In genomic region chr18:54423831-54424230, GRCh38 we compare ENCODE assay signal across 15 cellular contexts.
DNase-seq lines count a peak whose midpoint lies in the region; ATAC-seq and TF ChIP-seq lines count a peak whose summit lies in the region.
"Had no signal": no experiment of that assay in that cellular context is flagged by ENCODE, and none has a peak within 500 bp of the region (broad histone marks: within the 10 kb centered on the region; RNA-seq: fewer than 3 reads in every experiment).

No MANE protein-coding gene starts in this region.

- H3K27ac ChIP-seq in VCaP = peak overlapping the region; percentile 63; the same call in 1 of the 2 replicates
- H3K27ac ChIP-seq: BLaER1 had no signal

- no peaks in the 10 kb centered on the region for H3K4me1 Mint-ChIP-seq in natural killer cell treated with Interleukin-12 subunit alpha and Interleukin-12 subunit beta and Interleukin-15 and Interleukin-18, amount 100 ng/mL, for 72 hours (ENCODE audit: low read depth in 2 of 2)
- H3K4me1 Mint-ChIP-seq in natural killer cell = no peaks in the 10 kb centered on the region
- H3K4me1 Mint-ChIP-seq in stimulated activated effector memory CD8-positive, alpha-beta T cell treated with anti-CD3 and anti-CD28 coated beads, Interleukin-12 subunit alpha, Interleukin-12 subunit beta, amount 100 ng/mL, for 72 hours = no peaks in the 10 kb centered on the region
- no peaks in the 10 kb centered on the region for H3K4me1 Mint-ChIP-seq in activated T-cell treated with anti-CD3 and anti-CD28 coated beads, Interleukin-2, amount 50 U/mL, for 72 hours (ENCODE audit: low read depth)
- H3K4me1 Mint-ChIP-seq: CD14-positive monocyte; CD4-positive, alpha-beta memory T cell had no signal

- H3K27ac Mint-ChIP-seq in natural killer cell treated with Interleukin-12 subunit alpha and Interleukin-12 subunit beta and Interleukin-15 and Interleukin-18, amount 100 ng/mL, for 72 hours = no peak overlapping the region
- no peak overlapping the region for H3K27ac Mint-ChIP-seq in natural killer cell
- H3K27ac Mint-ChIP-seq in stimulated activated effector memory CD8-positive, alpha-beta T cell treated with anti-CD3 and anti-CD28 coated beads, Interleukin-12 subunit alpha, Interleukin-12 subunit beta, amount 100 ng/mL, for 72 hours = no peak overlapping the region
- no peak overlapping the region for H3K27ac Mint-ChIP-seq in activated T-cell treated with anti-CD3 and anti-CD28 coated beads, Interleukin-2, amount 50 U/mL, for 72 hours
- H3K27ac Mint-ChIP-seq: CD14-positive monocyte; CD4-positive, alpha-beta memory T cell had no signal

- no peaks in the 10 kb centered on the region for H3K9me3 Mint-ChIP-seq in natural killer cell treated with Interleukin-12 subunit alpha and Interleukin-12 subunit beta and Interleukin-15 and Interleukin-18, amount 100 ng/mL, for 72 hours
- H3K9me3 Mint-ChIP-seq in natural killer cell = no peaks in the 10 kb centered on the region
- no peaks in the 10 kb centered on the region for H3K9me3 Mint-ChIP-seq in stimulated activated effector memory CD8-positive, alpha-beta T cell treated with anti-CD3 and anti-CD28 coated beads, Interleukin-12 subunit alpha, Interleukin-12 subunit beta, amount 100 ng/mL, for 72 hours
- no peaks in the 10 kb centered on the region for H3K9me3 Mint-ChIP-seq in activated T-cell treated with anti-CD3 and anti-CD28 coated beads, Interleukin-2, amount 50 U/mL, for 72 hours

- TF ChIP-seq CTCF in natural killer cell (IDR thresholded peaks at IDR 0.05) (no peak), VCaP (conservative IDR thresholded peaks at IDR 0.05) (no peak)

- peak; percentile 17 to 43 for ATAC-seq in natural killer cell treated with Interleukin-12 subunit alpha and Interleukin-12 subunit beta and Interleukin-15 and Interleukin-18, amount 100 ng/mL, for 72 hours
- ATAC-seq in natural killer cell = no peak
- ATAC-seq in stimulated activated effector memory CD8-positive, alpha-beta T cell treated with anti-CD3 and anti-CD28 coated beads, Interleukin-12 subunit alpha, Interleukin-12 subunit beta, amount 100 ng/mL, for 72 hours = peak; percentile 49
- no peak for ATAC-seq in activated T-cell treated with anti-CD3 and anti-CD28 coated beads, Interleukin-2, amount 50 U/mL, for 72 hours (replicated peaks in 1 of 2)
- ATAC-seq: HepG2 had no signal

- DNase-seq in natural killer cell treated with Interleukin-12 subunit alpha and Interleukin-12 subunit beta and Interleukin-15 and Interleukin-18, amount 100 ng/mL, for 72 hours (ENCODE audit: low spot score) = no peak
- DNase-seq in natural killer cell = no peak
- no peak for DNase-seq in stimulated activated effector memory CD8-positive, alpha-beta T cell treated with anti-CD3 and anti-CD28 coated beads, Interleukin-12 subunit alpha, Interleukin-12 subunit beta, amount 100 ng/mL, for 72 hours (ENCODE audit: low spot score in 2 of 2)
- DNase-seq in T1000 (lab: John Stamatoyannopoulos, UW) = no peak
- no peak for DNase-seq in stimulated activated CD4-positive, alpha-beta T cell treated with anti-CD3 and anti-CD28 coated beads, Interleukin-2, amount 100 ng/mL, for 24 hours
- DNase-seq in activated T-cell treated with anti-CD3 and anti-CD28 coated beads, Interleukin-2, amount 50 U/mL, for 72 hours = no peak
- DNase-seq: 8988T; CD4-positive, alpha-beta memory T cell; DMS153; DMS79; GF-D8 had no signal

- no peak overlapping the region for H3K4me3 Mint-ChIP-seq in natural killer cell treated with Interleukin-12 subunit alpha and Interleukin-12 subunit beta and Interleukin-15 and Interleukin-18, amount 100 ng/mL, for 72 hours
- no peak overlapping the region for H3K4me3 Mint-ChIP-seq in natural killer cell
- H3K4me3 Mint-ChIP-seq in stimulated activated effector memory CD8-positive, alpha-beta T cell treated with anti-CD3 and anti-CD28 coated beads, Interleukin-12 subunit alpha, Interleukin-12 subunit beta, amount 100 ng/mL, for 72 hours = no peak overlapping the region
- H3K4me3 Mint-ChIP-seq in activated T-cell treated with anti-CD3 and anti-CD28 coated beads, Interleukin-2, amount 50 U/mL, for 72 hours = no peak overlapping the region
- H3K4me3 Mint-ChIP-seq: CD14-positive monocyte; CD4-positive, alpha-beta memory T cell had no signal

- peaks cover 16 to 46% of the 10 kb centered on the region in 2 donors for H3K27me3 Mint-ChIP-seq in natural killer cell treated with Interleukin-12 subunit alpha and Interleukin-12 subunit beta and Interleukin-15 and Interleukin-18, amount 100 ng/mL, for 72 hours
- H3K27me3 Mint-ChIP-seq in natural killer cell (ENCODE audit: low read depth in 2 of 2) = peaks cover 14 to 34% of the 10 kb centered on the region in 2 donors
- peaks cover 30% of the 10 kb centered on the region for H3K27me3 Mint-ChIP-seq in activated T-cell treated with anti-CD3 and anti-CD28 coated beads, Interleukin-2, amount 50 U/mL, for 72 hours (ENCODE audit: low read depth)

- intact Hi-C loops in natural killer cell (cut with micrococcal nuclease) = no loop called here

- no peaks in the 10 kb centered on the region for H3K36me3 Mint-ChIP-seq in natural killer cell treated with Interleukin-12 subunit alpha and Interleukin-12 subunit beta and Interleukin-15 and Interleukin-18, amount 100 ng/mL, for 72 hours
- H3K36me3 Mint-ChIP-seq in natural killer cell = no peaks in the 10 kb centered on the region
- H3K36me3 Mint-ChIP-seq in stimulated activated effector memory CD8-positive, alpha-beta T cell treated with anti-CD3 and anti-CD28 coated beads, Interleukin-12 subunit alpha, Interleukin-12 subunit beta, amount 100 ng/mL, for 72 hours = no peaks in the 10 kb centered on the region
- H3K36me3 Mint-ChIP-seq in activated T-cell treated with anti-CD3 and anti-CD28 coated beads, Interleukin-2, amount 50 U/mL, for 72 hours (ENCODE audit: insufficient read depth in 2 of 2) = no peaks in the 10 kb centered on the region
- H3K36me3 Mint-ChIP-seq: CD14-positive monocyte; CD4-positive, alpha-beta memory T cell had no signal

Comparison
In these comparisons a context has a peak if more than half of its experiments do, and no peak if none do; other contexts are left out.
1. ATAC-seq: peak in natural killer cell treated with Interleukin-12 subunit alpha and Interleukin-12 subunit beta and Interleukin-15 and Interleukin-18, amount 100 ng/mL, for 72 hours (2 of 2) and stimulated activated effector memory CD8-positive, alpha-beta T cell treated with anti-CD3 and anti-CD28 coated beads, Interleukin-12 subunit alpha, Interleukin-12 subunit beta, amount 100 ng/mL, for 72 hours (single experiment); none in natural killer cell (0 of 3) and activated T-cell treated with anti-CD3 and anti-CD28 coated beads, Interleukin-2, amount 50 U/mL, for 72 hours (0 of 2).